Comparison of ENCODE assay signal across 8 cellular contexts in genomic region chr18:9055185-9055584, GRCh38. TPM values are rescaled to one million over a fixed set of nuclear protein-coding genes. Genes with fewer than 3 reads are reported as not detected.
DNase-seq lines count a peak whose midpoint lies in the region; ATAC-seq and TF ChIP-seq lines count a peak whose summit lies in the region.

No MANE protein-coding gene starts in this region.

- peak in 1 of 2 donors; percentile 31 for TF ChIP-seq EP300 in tibial nerve (IDR thresholded peaks at IDR 0.05)

- H3K4me1 Mint-ChIP-seq in activated B cell treated with CpG ODN at 0.5 μM for 24 hours = peaks cover 6% of the 10 kb centered on the region
- H3K4me1 Mint-ChIP-seq in activated CD4-positive, alpha-beta T cell treated with anti-CD3 and anti-CD28 coated beads, Interleukin-2, amount 10 ng/mL, durations not matched to agents 7 days and 5 days = peaks cover 2% of the 10 kb centered on the region

- H3K4me3 Mint-ChIP-seq in activated B cell treated with CpG ODN at 0.5 μM for 24 hours = no peak overlapping the region
- no peak overlapping the region for H3K4me3 Mint-ChIP-seq in activated CD4-positive, alpha-beta T cell treated with anti-CD3 and anti-CD28 coated beads, Interleukin-2, amount 10 ng/mL, durations not matched to agents 7 days and 5 days

- H3K27me3 Mint-ChIP-seq in activated B cell treated with CpG ODN at 0.5 μM for 24 hours = no peaks in the 10 kb centered on the region
- peaks cover 3% of the 10 kb centered on the region for H3K27me3 Mint-ChIP-seq in activated CD4-positive, alpha-beta T cell treated with anti-CD3 and anti-CD28 coated beads, Interleukin-2, amount 10 ng/mL, durations not matched to agents 7 days and 5 days

- WGBS in tibial nerve, 2 donors = 3 to 5% methylated on average over 1 of the region's 1 CpG
- 23 to 26% methylated on average over 1 of the region's 1 CpG for WGBS in testis, 2 donors

- peak; percentile 66 for ATAC-seq in HG03354 (IDR thresholded peaks at IDR 0.05; ENCODE audit: poor library complexity, severe bottlenecking, unreplicated experiment)
- peak; percentile 37 for ATAC-seq in activated B cell treated with CpG ODN at 0.5 μM for 24 hours (ENCODE audit: low read depth)
- ATAC-seq in left lung = peak; percentile 87

- no peaks in the 10 kb centered on the region for H3K36me3 ChIP-seq in left lung
- no peaks in the 10 kb centered on the region for H3K36me3 ChIP-seq in tibial nerve
- H3K36me3 ChIP-seq in testis (ENCODE audit: low read depth, missing control alignments) = no peaks in the 10 kb centered on the region

- no peak for TF ChIP-seq POLR2A in tibial nerve (IDR thresholded peaks at IDR 0.05)
- no peak for TF ChIP-seq POLR2A in testis (IDR thresholded peaks at IDR 0.05)

- H3K36me3 Mint-ChIP-seq in activated B cell treated with CpG ODN at 0.5 μM for 24 hours (ENCODE audit: low read depth) = peaks cover 4% of the 10 kb centered on the region
- H3K36me3 Mint-ChIP-seq in activated CD4-positive, alpha-beta T cell treated with anti-CD3 and anti-CD28 coated beads, Interleukin-2, amount 10 ng/mL, durations not matched to agents 7 days and 5 days (ENCODE audit: low read depth) = peaks cover 1% of the 10 kb centered on the region

- peaks cover 0 to 26% of the 10 kb centered on the region in 2 donors for H3K9me3 ChIP-seq in left lung
- peaks cover 0 to 6% (median 0%) of the 10 kb centered on the region in 4 donors for H3K9me3 ChIP-seq in tibial nerve
- H3K9me3 ChIP-seq in testis = no peaks in the 10 kb centered on the region

- intact Hi-C loops in activated B cell treated with CpG ODN at 0.5 μM for 24 hours (cut with micrococcal nuclease) = no loop called here
- intact Hi-C loops in left lung (cut with DNase I) = no loop called here
- intact Hi-C loops in testis (cut with DNase I; ENCODE audit: low total_unique reads) = loop anchor here (10.0 kb wide), 1 partner anchor 360 kb away; no protein-coding TSS in a partner anchor

- no peak overlapping the region for H3K27ac Mint-ChIP-seq in activated B cell treated with CpG ODN at 0.5 μM for 24 hours
- no peak overlapping the region for H3K27ac Mint-ChIP-seq in activated CD4-positive, alpha-beta T cell treated with anti-CD3 and anti-CD28 coated beads, Interleukin-2, amount 10 ng/mL, durations not matched to agents 7 days and 5 days

- DNase-seq in EH (ENCODE audit: low read depth) (peak; percentile 83), activated B cell treated with CpG ODN at 0.5 μM for 24 hours (no peak), left lung (no peak), tibial nerve (ENCODE audit: low spot score in 2 of 2) (no peak), COR-L47 (lab: John Stamatoyannopoulos, UW) (no peak), testis (no peak)
- DNase-seq in activated CD4-positive, alpha-beta T cell treated with anti-CD3 and anti-CD28 coated beads, Interleukin-2, amount 10 ng/mL, durations not matched to agents 7 days and 5 days = no peak

- H3K27me3 ChIP-seq in left lung (no peaks in the 10 kb centered on the region), tibial nerve (no peaks in the 10 kb centered on the region), testis (no peaks in the 10 kb centered on the region)

- H3K27ac ChIP-seq in left lung (peak overlapping the region; percentile 11), tibial nerve (peak overlapping the region in 2 of 4 donors; percentile 19 to 20), testis (no peak overlapping the region)

- TF ChIP-seq CTCF in activated B cell treated with CpG ODN at 0.5 μM for 24 hours (IDR thresholded peaks at IDR 0.05) (no peak), left lung (IDR thresholded peaks at IDR 0.05) (no peak), tibial nerve (IDR thresholded peaks at IDR 0.05) (peak in 2 of 5 experiments; percentile 9 to 17), testis (IDR thresholded peaks at IDR 0.05) (no peak)

- peaks cover 14% of the 10 kb centered on the region for H3K9me3 Mint-ChIP-seq in activated B cell treated with CpG ODN at 0.5 μM for 24 hours
- peaks cover 16% of the 10 kb centered on the region for H3K9me3 Mint-ChIP-seq in activated CD4-positive, alpha-beta T cell treated with anti-CD3 and anti-CD28 coated beads, Interleukin-2, amount 10 ng/mL, durations not matched to agents 7 days and 5 days

- peaks cover 0 to 13% of the 10 kb centered on the region in 2 donors for H3K4me1 ChIP-seq in left lung
- H3K4me1 ChIP-seq in tibial nerve = peaks cover 0 to 16% (median 2%) of the 10 kb centered on the region in 4 donors
- H3K4me1 ChIP-seq in testis = peaks cover 4% of the 10 kb centered on the region

- CTCF ChIA-PET in activated B cell treated with CpG ODN at 0.5 μM for 24 hours (lab: Charles Lee) = no interaction called here
- CTCF ChIA-PET in activated CD4-positive, alpha-beta T cell treated with anti-CD3 and anti-CD28 coated beads, Interleukin-2, amount 10 ng/mL, durations not matched to agents 7 days and 5 days (lab: Charles Lee) = interaction anchor here (1.5 kb wide), 1 partner anchor 23 kb away, joined by 3 read pairs; no protein-coding TSS in a partner anchor

- POLR2A ChIA-PET in activated B cell treated with CpG ODN at 0.5 μM for 24 hours (lab: Charles Lee) = no interaction called here
- POLR2A ChIA-PET in activated CD4-positive, alpha-beta T cell treated with anti-CD3 and anti-CD28 coated beads, Interleukin-2, amount 10 ng/mL, durations not matched to agents 7 days and 5 days (lab: Charles Lee) = no interaction called here

- no peak overlapping the region for H3K4me3 ChIP-seq in left lung
- H3K4me3 ChIP-seq in tibial nerve = no peak overlapping the region
- no peak overlapping the region for H3K4me3 ChIP-seq in testis

RNA-seq across cellular contexts. Expression of gene NDUFV2, which starts 47.3 kb away (rescaled TPM):
- total RNA-seq in activated B cell treated with CpG ODN at 0.5 μM for 24 hours = 168 and 169 TPM in 2 replicates
- 100 to 1,000 TPM; 108 to 138 TPM for total RNA-seq in left lung
- 10 to 100 TPM; 62.4 to 91.3 (median 74.6) TPM for total RNA-seq in tibial nerve
- 100 to 1,000 TPM; 115 to 120 TPM for total RNA-seq in testis
- polyA plus RNA-seq in testis (ENCODE audit: insufficient read depth, low read depth, low replicate concordance) = 171 TPM
- total RNA-seq in activated CD4-positive, alpha-beta T cell treated with anti-CD3 and anti-CD28 coated beads, Interleukin-2, amount 10 ng/mL, durations not matched to agents 7 days and 5 days = 100 to 1,000 TPM; 177 to 185 TPM

Comparison
In these comparisons a context has a peak if more than half of its experiments do, and no peak if none do; other contexts are left out.
1. ATAC-seq: peak in every context shown above with its lines; median percentile 87 in left lung; 66 in HG03354; 37 in activated B cell treated with CpG ODN at 0.5 μM for 24 hours.
2. H3K27ac ChIP-seq: peak in left lung (2 of 2); none in testis (0 of 2).